Comparison of ENCODE assay signal across 31 cellular contexts in the genomic region with DNA sequence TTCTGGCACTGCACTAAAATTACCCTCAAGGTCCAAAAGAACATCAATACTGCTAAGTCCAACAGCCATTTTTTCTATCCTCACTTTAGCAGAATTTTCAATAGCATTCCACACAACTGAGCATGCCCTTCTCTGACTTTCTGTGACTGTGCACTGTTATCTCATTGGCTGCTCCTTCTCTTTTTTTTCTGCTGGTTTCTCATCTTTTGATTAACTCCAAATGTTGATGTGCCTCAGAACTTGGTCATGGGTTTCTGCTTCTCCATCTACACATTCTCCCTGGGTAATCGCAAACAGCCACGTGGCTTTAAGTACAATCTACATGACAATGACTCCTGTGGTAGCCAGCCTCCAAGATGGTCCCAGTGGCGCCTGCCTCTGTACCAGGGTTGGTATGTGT.
"Had no signal": no experiment of that assay in that cellular context is flagged by ENCODE, and none has a peak within 500 bp of the region (broad histone marks: within the 10 kb centered on the region; RNA-seq: fewer than 3 reads in every experiment).

No MANE protein-coding gene starts in this region.

- ATAC-seq: activated CD4-positive, alpha-beta T cell treated with anti-CD3 and anti-CD28 coated beads for 36 hours; activated CD8-positive, alpha-beta memory T cell treated with anti-CD3 and anti-CD28 coated beads, Interleukin-2, amount 10 ng/mL, durations not matched to agents 7 days and 5 days; activated CD8-positive, alpha-beta T cell treated with anti-CD3 and anti-CD28 coated beads, Interleukin-2, amount 10 ng/mL, durations not matched to agents 7 days and 5 days; activated naive CD4-positive, alpha-beta T cell treated with anti-CD3 and anti-CD28 coated beads, Interleukin-2, amount 50 U/mL, for 72 hours; esophagus mucosa; gastroesophageal sphincter; heart right ventricle had no signal

- H3K9me3 Mint-ChIP-seq: activated CD4-positive, alpha-beta memory T cell treated with anti-CD3 and anti-CD28 coated beads for 36 hours; activated naive CD4-positive, alpha-beta T cell treated with anti-CD3 and anti-CD28 coated beads, Interleukin-2, amount 10 ng/mL, durations not matched to agents 7 days and 5 days; activated naive CD4-positive, alpha-beta T cell treated with anti-CD3 and anti-CD28 coated beads, Interleukin-2, amount 50 U/mL, for 72 hours; activated naive CD8-positive, alpha-beta T cell treated with anti-CD3 and anti-CD28 coated beads, Interleukin-2, amount 10 ng/mL, durations not matched to agents 7 days and 5 days; activated T-helper 1 cell treated with anti-CD3 and anti-CD28 coated beads, Interleukin-12 subunit alpha, Interleukin-12 subunit beta, Interleukin-2, Interleukin-4 antibody, amounts not matched to agents 30 ng/mL and 10 ng/mL and 1 ng/mL, durations not matched to agents 14 hours and 24 hours and 36 hours; central memory CD8-positive, alpha-beta T cell; endodermal cell had no signal

- H3K79me2 ChIP-seq: hepatocyte had no signal

- H3K27me3 ChIP-seq: ascending aorta, dorsolateral prefrontal cortex, gastroesophageal sphincter, heart right ventricle, hepatocyte had no signal

- H3K9me3 ChIP-seq: ascending aorta, gastroesophageal sphincter, heart right ventricle had no signal

- H3K4me2 ChIP-seq: hepatocyte had no signal

- H3K4me3 Mint-ChIP-seq: activated CD4-positive, alpha-beta memory T cell treated with anti-CD3 and anti-CD28 coated beads for 36 hours; activated CD4-positive, alpha-beta T cell treated with anti-CD3 and anti-CD28 coated beads for 36 hours; activated CD4-positive, alpha-beta T cell treated with anti-CD3 and anti-CD28 coated beads, Interleukin-2, amount 10 ng/mL, durations not matched to agents 24 days and 14 days; activated CD8-positive, alpha-beta memory T cell treated with anti-CD3 and anti-CD28 coated beads, Interleukin-2, amount 10 ng/mL, durations not matched to agents 7 days and 5 days; activated CD8-positive, alpha-beta T cell treated with anti-CD3 and anti-CD28 coated beads, Interleukin-2, amount 10 ng/mL, durations not matched to agents 7 days and 5 days; activated naive CD4-positive, alpha-beta T cell treated with anti-CD3 and anti-CD28 coated beads, Interleukin-2, amount 10 ng/mL, durations not matched to agents 7 days and 5 days; activated naive CD8-positive, alpha-beta T cell treated with anti-CD3 and anti-CD28 coated beads, Interleukin-2, amount 10 ng/mL, durations not matched to agents 7 days and 5 days; activated T-helper 1 cell treated with anti-CD3 and anti-CD28 coated beads, Interleukin-12 subunit alpha, Interleukin-12 subunit beta, Interleukin-2, Interleukin-4 antibody, amounts not matched to agents 30 ng/mL and 10 ng/mL and 1 ng/mL, durations not matched to agents 14 hours and 24 hours and 36 hours; brain; central memory CD8-positive, alpha-beta T cell; dendritic cell treated with granulocyte-macrophage colony-stimulating factor and Interleukin-4, amounts not matched to agents 40 ng/mL and 50 ng/mL, for 4 days; endodermal cell had no signal

- H3K4me3 ChIP-seq: ascending aorta, coronary artery, dorsolateral prefrontal cortex, gastroesophageal sphincter, heart right ventricle, hepatocyte had no signal

- H3K27me3 Mint-ChIP-seq: activated CD4-positive, alpha-beta memory T cell treated with anti-CD3 and anti-CD28 coated beads for 36 hours; activated CD4-positive, alpha-beta T cell treated with anti-CD3 and anti-CD28 coated beads for 36 hours; activated CD4-positive, alpha-beta T cell treated with anti-CD3 and anti-CD28 coated beads, Interleukin-2, amount 10 ng/mL, durations not matched to agents 24 days and 14 days; activated CD8-positive, alpha-beta memory T cell treated with anti-CD3 and anti-CD28 coated beads, Interleukin-2, amount 10 ng/mL, durations not matched to agents 7 days and 5 days; activated naive CD4-positive, alpha-beta T cell treated with anti-CD3 and anti-CD28 coated beads, Interleukin-2, amount 10 ng/mL, durations not matched to agents 7 days and 5 days; activated naive CD8-positive, alpha-beta T cell treated with anti-CD3 and anti-CD28 coated beads, Interleukin-2, amount 10 ng/mL, durations not matched to agents 7 days and 5 days; central memory CD8-positive, alpha-beta T cell; dendritic cell treated with granulocyte-macrophage colony-stimulating factor and Interleukin-4, amounts not matched to agents 40 ng/mL and 50 ng/mL, for 4 days had no signal

- H2AFZ ChIP-seq: hepatocyte had no signal

- H3K4me1 ChIP-seq: ascending aorta, gastroesophageal sphincter had no signal

- H3K27ac Mint-ChIP-seq: activated CD4-positive, alpha-beta memory T cell treated with anti-CD3 and anti-CD28 coated beads for 36 hours; activated CD4-positive, alpha-beta T cell treated with anti-CD3 and anti-CD28 coated beads for 36 hours; activated CD4-positive, alpha-beta T cell treated with anti-CD3 and anti-CD28 coated beads, Interleukin-2, amount 10 ng/mL, durations not matched to agents 24 days and 14 days; activated CD8-positive, alpha-beta memory T cell treated with anti-CD3 and anti-CD28 coated beads, Interleukin-2, amount 10 ng/mL, durations not matched to agents 7 days and 5 days; activated CD8-positive, alpha-beta T cell treated with anti-CD3 and anti-CD28 coated beads, Interleukin-2, amount 10 ng/mL, durations not matched to agents 7 days and 5 days; activated naive CD4-positive, alpha-beta T cell treated with anti-CD3 and anti-CD28 coated beads, Interleukin-2, amount 10 ng/mL, durations not matched to agents 7 days and 5 days; activated naive CD8-positive, alpha-beta T cell treated with anti-CD3 and anti-CD28 coated beads, Interleukin-2, amount 10 ng/mL, durations not matched to agents 7 days and 5 days; activated T-helper 1 cell treated with anti-CD3 and anti-CD28 coated beads, Interleukin-12 subunit alpha, Interleukin-12 subunit beta, Interleukin-2, Interleukin-4 antibody, amounts not matched to agents 30 ng/mL and 10 ng/mL and 1 ng/mL, durations not matched to agents 14 hours and 24 hours and 36 hours; brain; dendritic cell treated with granulocyte-macrophage colony-stimulating factor and Interleukin-4, amounts not matched to agents 40 ng/mL and 50 ng/mL, for 4 days; endodermal cell had no signal

- DNase-seq: activated CD4-positive, alpha-beta memory T cell treated with anti-CD3 and anti-CD28 coated beads for 36 hours; activated CD4-positive, alpha-beta T cell treated with anti-CD3 and anti-CD28 coated beads for 36 hours; activated CD4-positive, alpha-beta T cell treated with anti-CD3 and anti-CD28 coated beads, Interleukin-2, amount 10 ng/mL, durations not matched to agents 24 days and 14 days; activated CD4-positive, CD25-positive, alpha-beta regulatory T cell; activated CD4-positive, CD25-positive, alpha-beta regulatory T cell treated with anti-CD3 and anti-CD28 coated beads, Interleukin-2, amount 50 U/mL, for 72 hours; activated CD8-positive, alpha-beta memory T cell treated with anti-CD3 and anti-CD28 coated beads, Interleukin-2, amount 10 ng/mL, durations not matched to agents 7 days and 5 days; activated CD8-positive, alpha-beta memory T cell treated with anti-CD3 and anti-CD28 coated beads, Interleukin-2, amount 50 U/mL, for 4 hours; activated CD8-positive, alpha-beta T cell treated with anti-CD3 and anti-CD28 coated beads, Interleukin-2, amount 10 ng/mL, durations not matched to agents 7 days and 5 days; activated gamma-delta T cell; activated naive CD4-positive, alpha-beta T cell; activated naive CD4-positive, alpha-beta T cell treated with anti-CD3 and anti-CD28 coated beads, Interleukin-2, amount 10 ng/mL, durations not matched to agents 7 days and 5 days; activated naive CD8-positive, alpha-beta T cell treated with anti-CD3 and anti-CD28 coated beads, Interleukin-2, amount 10 ng/mL, durations not matched to agents 7 days and 5 days; activated T-cell treated with anti-CD3 and anti-CD28 coated beads, Interleukin-2, amount 50 U/mL, for 1 hour; activated T-cell treated with anti-CD3 and anti-CD28 coated beads, Interleukin-2, amount 50 U/mL, for 48 hours; dorsolateral prefrontal cortex; effector memory CD4-positive, alpha-beta T cell; endodermal cell; foreskin melanocyte; heart right ventricle; T-helper 2 cell had no signal

- H3K4me1 Mint-ChIP-seq: activated CD4-positive, alpha-beta T cell treated with anti-CD3 and anti-CD28 coated beads for 36 hours; activated CD4-positive, alpha-beta T cell treated with anti-CD3 and anti-CD28 coated beads, Interleukin-2, amount 10 ng/mL, durations not matched to agents 24 days and 14 days; activated naive CD4-positive, alpha-beta T cell treated with anti-CD3 and anti-CD28 coated beads, Interleukin-2, amount 10 ng/mL, durations not matched to agents 7 days and 5 days; endodermal cell had no signal

- FAIRE-seq: bronchial epithelial cell had no signal

- H3K27ac ChIP-seq: ascending aorta, coronary artery, dorsolateral prefrontal cortex, gastroesophageal sphincter, heart right ventricle, hepatocyte had no signal
